8 cellular contexts compared by ENCODE assay signal in the genomic region with DNA sequence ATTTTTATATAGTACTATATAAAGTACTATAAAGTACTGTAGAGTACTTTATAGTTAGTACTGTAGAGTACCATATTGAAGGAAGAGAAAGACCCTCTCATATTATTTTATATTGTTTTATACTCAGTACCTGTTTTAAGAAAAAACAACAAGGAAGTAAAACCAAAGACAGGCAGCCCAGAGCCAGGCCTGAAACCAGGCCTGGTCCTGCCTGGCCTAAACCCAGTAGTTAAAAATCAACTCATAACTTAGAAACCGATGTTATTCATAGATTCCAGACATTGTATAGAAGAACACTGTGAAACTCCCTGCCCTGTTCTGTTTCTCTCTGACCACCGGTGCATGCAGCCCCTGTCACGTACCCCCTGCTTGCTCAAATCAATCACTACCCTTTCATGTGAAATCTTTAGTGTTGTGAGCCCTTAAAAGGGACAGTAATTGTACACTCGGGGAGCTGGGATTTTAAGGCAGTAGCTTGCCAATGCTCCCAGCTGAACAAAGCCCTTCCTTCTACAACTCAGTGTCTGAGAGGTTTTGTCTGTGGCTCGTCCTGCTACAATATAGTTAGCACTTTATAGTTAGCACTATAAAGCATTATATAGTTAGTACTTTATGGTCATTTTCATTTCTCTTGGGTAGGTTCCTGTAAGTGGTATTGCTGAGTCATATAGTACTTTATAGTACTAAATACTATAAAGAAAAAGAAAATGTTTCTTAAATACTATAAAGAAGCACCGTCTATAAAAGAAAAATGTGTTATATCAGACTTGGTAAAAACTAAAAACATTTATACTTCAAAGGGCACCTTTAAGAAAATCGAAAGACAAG.
DNase-seq lines count a peak whose midpoint lies in the region; ATAC-seq, FAIRE-seq and TF ChIP-seq lines count a peak whose summit lies in the region.
"Not testable (repeated sequence)": the region's sequence is repeated elsewhere in the genome, so short reads cannot be mapped to it uniquely, and the experiment has no call there.

No MANE protein-coding gene starts in this region.

- not testable (repeated sequence) for H3K36me3 Mint-ChIP-seq in GM23338 (ENCODE audit: low read depth)

- WGBS in transverse colon (ENCODE audit: low coverage in 1 of 2), 2 donors: 26 to 35% methylated on average over 7 of the region's 7 CpGs

- H3K4me3 ChIP-seq in GM23338, transverse colon: not testable (repeated sequence)

- not testable (repeated sequence) for TF ChIP-seq EP300 in transverse colon (IDR thresholded peaks at IDR 0.05; ENCODE audit: low read depth)

- H3K9me3 ChIP-seq in transverse colon: not testable (repeated sequence)

- H3K27me3 Mint-ChIP-seq in GM23338 (ENCODE audit: insufficient read depth, low read depth, poor library complexity): not testable (repeated sequence)

- not testable (repeated sequence) for H2AFZ ChIP-seq in GM23338

- ATAC-seq in GM18861 (IDR thresholded peaks at IDR 0.05; ENCODE audit: unreplicated experiment) (peak; percentile 69), GM19463 (IDR thresholded peaks at IDR 0.05; ENCODE audit: unreplicated experiment) (peak; percentile 65), HG02981 (IDR thresholded peaks at IDR 0.05; ENCODE audit: unreplicated experiment) (peak; percentile 70), HG03439 (IDR thresholded peaks at IDR 0.05; ENCODE audit: unreplicated experiment) (peak; percentile 69)
- not testable (repeated sequence) for ATAC-seq in GM23338

- not testable (repeated sequence) for H3K79me2 ChIP-seq in GM23338 (replicated peaks; ENCODE audit: insufficient read depth)

- not testable (repeated sequence) for H3K4me2 ChIP-seq in GM23338

- not testable (repeated sequence) for H4K20me1 ChIP-seq in GM23338 (replicated peaks; ENCODE audit: insufficient read depth)

- not testable (repeated sequence) for TF ChIP-seq CTCF in GM23338 (conservative IDR thresholded peaks at IDR 0.05; ENCODE audit: low read depth in 2 of 2); transverse colon (IDR thresholded peaks at IDR 0.05)

- H3K27me3 ChIP-seq in GM23338 (ENCODE audit: insufficient read depth); transverse colon: not testable (repeated sequence)

- H3K4me3 Mint-ChIP-seq in GM23338: not testable (repeated sequence)

- not testable (repeated sequence) for H3K27ac ChIP-seq in GM23338 (ENCODE audit: low read depth)
- H3K27ac ChIP-seq in transverse colon: peak overlapping the region; percentile 39 to 78 (median 64)

- not testable (repeated sequence) for H3K9me3 Mint-ChIP-seq in GM23338

- DNase-seq in GM23338 (ENCODE audit: low spot score): not testable (repeated sequence)
- peak; percentile 30 for DNase-seq in RCC 7860 (ENCODE audit: low spot score)
- peak; percentile 48 for DNase-seq in left kidney (ENCODE audit: low read depth, low spot score)
- DNase-seq in transverse colon: peak; percentile 21

- H3K27ac Mint-ChIP-seq in GM23338: peak overlapping the region; percentile 7; the same call in 1 of the 2 replicates

- not testable (repeated sequence) for H3K36me3 ChIP-seq in GM23338 (ENCODE audit: insufficient read depth); transverse colon

- in situ Hi-C loops in transverse colon (cut with MboI; ENCODE audit: low pct_ligation_motif_present in 1 of 4, low pct_unique_long_range_greater_than_20kb in 1 of 4, low sequenced_read_pairs in 3 of 4): not testable (repeated sequence)

- not testable (repeated sequence) for H3K4me1 ChIP-seq in GM23338 (ENCODE audit: insufficient read depth)
- H3K4me1 ChIP-seq in transverse colon: peaks cover 0 to 15% (median 2%) of the 10 kb centered on the region in 4 donors

- H3K9me2 ChIP-seq in GM23338 (ENCODE audit: insufficient read depth): not testable (repeated sequence)

- peaks cover 24% of the 10 kb centered on the region for H3K4me1 Mint-ChIP-seq in GM23338

- intact Hi-C loops in transverse colon (cut with DNase I; ENCODE audit: low total_unique reads): not testable (repeated sequence)

- H3F3A ChIP-seq in GM23338 (replicated peaks; ENCODE audit: low read depth): not testable (repeated sequence)

- not testable (repeated sequence) for FAIRE-seq in RCC 7860 (lab: Jason Lieb, UNC)

- not testable (repeated sequence) for TF ChIP-seq POLR2A in transverse colon (IDR thresholded peaks at IDR 0.05)
